In the genomic region with DNA sequence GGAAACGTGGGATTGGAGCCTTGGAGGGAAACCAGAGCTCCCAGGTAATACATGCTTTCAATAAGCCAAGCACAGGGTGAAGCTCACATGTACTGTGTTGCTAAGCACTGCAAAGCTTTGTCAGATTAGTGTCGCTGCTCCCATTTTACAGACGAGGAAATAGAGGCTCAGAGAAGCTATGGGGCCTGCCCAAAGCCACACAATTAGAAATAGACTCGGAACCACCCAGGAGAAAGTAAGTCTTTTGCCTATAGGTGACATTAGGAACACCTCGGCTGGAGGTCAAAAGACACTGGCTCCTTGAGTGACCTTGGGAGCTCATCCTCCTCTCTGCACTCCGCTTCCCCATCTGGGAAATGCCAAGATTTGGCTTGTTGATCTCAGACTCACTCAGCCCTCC, we compare ENCODE assay signal across 2 cellular contexts.
TF ChIP-seq lines count a peak whose summit lies in the region.

No MANE protein-coding gene starts in this region.

TF ChIP-seq in K562, 482 proteins besides CTCF, POLR2A, EP300 and RAD21:
- peak; percentile 67; the same call in 1 of the 2 replicates for TF ChIP-seq ESRRA (IDR thresholded peaks at IDR 0.05; ENCODE audit: borderline replicate concordance, low read depth)
- peak; percentile 56 for TF ChIP-seq RBM25 (IDR thresholded peaks at IDR 0.05; ENCODE audit: low read depth, low read length, severe bottlenecking)
- no peak for TF ChIP-seq NUFIP1 (IDR thresholded peaks at IDR 0.05; ENCODE audit: partially characterized antibody)
- TF ChIP-seq, protein P1, sequence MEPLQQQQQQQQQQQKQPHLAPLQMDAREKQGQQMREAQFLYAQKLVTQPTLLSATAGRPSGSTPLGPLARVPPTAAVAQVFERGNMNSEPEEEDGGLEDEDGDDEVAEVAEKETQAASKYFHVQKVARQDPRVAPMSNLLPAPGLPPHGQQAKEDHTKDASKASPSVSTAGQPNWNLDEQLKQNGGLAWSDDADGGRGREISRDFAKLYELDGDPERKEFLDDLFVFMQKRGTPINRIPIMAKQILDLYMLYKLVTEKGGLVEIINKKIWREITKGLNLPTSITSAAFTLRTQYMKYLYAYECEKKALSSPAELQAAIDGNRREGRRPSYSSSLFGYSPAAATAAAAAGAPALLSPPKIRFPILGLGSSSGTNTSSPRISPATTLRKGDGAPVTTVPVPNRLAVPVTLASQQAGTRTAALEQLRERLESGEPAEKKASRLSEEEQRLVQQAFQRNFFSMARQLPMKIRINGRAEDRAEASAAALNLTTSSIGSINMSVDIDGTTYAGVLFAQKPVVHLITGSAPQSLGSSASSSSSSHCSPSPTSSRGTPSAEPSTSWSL (CRISPR knock-in tag; IDR thresholded peaks at IDR 0.05; ENCODE audit: borderline replicate concordance): no peak
- no peak for TF ChIP-seq THAP12 (CRISPR knock-in tag; IDR thresholded peaks at IDR 0.05)
- no peak for TF ChIP-seq RBFOX2 (IDR thresholded peaks at IDR 0.05; ENCODE audit: low read depth, low read length)
TF ChIP-seq in K562: peak in this region for 2.

TF ChIP-seq in GM23338, 12 proteins besides CTCF, POLR2A, EP300 and RAD21 (continued from another document):
- TF ChIP-seq ZNF331 (CRISPR knock-in tag; IDR thresholded peaks at IDR 0.05; ENCODE audit: low read depth) (no peak), EZH2phosphoT487 (IDR thresholded peaks at IDR 0.05; ENCODE audit: unreplicated experiment) (no peak), REST (IDR thresholded peaks at IDR 0.05; ENCODE audit: unreplicated experiment) (no peak), JUNB (IDR thresholded peaks at IDR 0.05; ENCODE audit: unreplicated experiment) (no peak), ZNF114 (CRISPR knock-in tag; IDR thresholded peaks at IDR 0.05) (no peak), CREB1 (CRISPR knock-in tag; IDR thresholded peaks at IDR 0.05; ENCODE audit: low read depth) (no peak)
- TF ChIP-seq, protein P2, sequence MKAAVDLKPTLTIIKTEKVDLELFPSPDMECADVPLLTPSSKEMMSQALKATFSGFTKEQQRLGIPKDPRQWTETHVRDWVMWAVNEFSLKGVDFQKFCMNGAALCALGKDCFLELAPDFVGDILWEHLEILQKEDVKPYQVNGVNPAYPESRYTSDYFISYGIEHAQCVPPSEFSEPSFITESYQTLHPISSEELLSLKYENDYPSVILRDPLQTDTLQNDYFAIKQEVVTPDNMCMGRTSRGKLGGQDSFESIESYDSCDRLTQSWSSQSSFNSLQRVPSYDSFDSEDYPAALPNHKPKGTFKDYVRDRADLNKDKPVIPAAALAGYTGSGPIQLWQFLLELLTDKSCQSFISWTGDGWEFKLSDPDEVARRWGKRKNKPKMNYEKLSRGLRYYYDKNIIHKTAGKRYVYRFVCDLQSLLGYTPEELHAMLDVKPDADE (IDR thresholded peaks at IDR 0.05): no peak
- TF ChIP-seq, protein P3, sequence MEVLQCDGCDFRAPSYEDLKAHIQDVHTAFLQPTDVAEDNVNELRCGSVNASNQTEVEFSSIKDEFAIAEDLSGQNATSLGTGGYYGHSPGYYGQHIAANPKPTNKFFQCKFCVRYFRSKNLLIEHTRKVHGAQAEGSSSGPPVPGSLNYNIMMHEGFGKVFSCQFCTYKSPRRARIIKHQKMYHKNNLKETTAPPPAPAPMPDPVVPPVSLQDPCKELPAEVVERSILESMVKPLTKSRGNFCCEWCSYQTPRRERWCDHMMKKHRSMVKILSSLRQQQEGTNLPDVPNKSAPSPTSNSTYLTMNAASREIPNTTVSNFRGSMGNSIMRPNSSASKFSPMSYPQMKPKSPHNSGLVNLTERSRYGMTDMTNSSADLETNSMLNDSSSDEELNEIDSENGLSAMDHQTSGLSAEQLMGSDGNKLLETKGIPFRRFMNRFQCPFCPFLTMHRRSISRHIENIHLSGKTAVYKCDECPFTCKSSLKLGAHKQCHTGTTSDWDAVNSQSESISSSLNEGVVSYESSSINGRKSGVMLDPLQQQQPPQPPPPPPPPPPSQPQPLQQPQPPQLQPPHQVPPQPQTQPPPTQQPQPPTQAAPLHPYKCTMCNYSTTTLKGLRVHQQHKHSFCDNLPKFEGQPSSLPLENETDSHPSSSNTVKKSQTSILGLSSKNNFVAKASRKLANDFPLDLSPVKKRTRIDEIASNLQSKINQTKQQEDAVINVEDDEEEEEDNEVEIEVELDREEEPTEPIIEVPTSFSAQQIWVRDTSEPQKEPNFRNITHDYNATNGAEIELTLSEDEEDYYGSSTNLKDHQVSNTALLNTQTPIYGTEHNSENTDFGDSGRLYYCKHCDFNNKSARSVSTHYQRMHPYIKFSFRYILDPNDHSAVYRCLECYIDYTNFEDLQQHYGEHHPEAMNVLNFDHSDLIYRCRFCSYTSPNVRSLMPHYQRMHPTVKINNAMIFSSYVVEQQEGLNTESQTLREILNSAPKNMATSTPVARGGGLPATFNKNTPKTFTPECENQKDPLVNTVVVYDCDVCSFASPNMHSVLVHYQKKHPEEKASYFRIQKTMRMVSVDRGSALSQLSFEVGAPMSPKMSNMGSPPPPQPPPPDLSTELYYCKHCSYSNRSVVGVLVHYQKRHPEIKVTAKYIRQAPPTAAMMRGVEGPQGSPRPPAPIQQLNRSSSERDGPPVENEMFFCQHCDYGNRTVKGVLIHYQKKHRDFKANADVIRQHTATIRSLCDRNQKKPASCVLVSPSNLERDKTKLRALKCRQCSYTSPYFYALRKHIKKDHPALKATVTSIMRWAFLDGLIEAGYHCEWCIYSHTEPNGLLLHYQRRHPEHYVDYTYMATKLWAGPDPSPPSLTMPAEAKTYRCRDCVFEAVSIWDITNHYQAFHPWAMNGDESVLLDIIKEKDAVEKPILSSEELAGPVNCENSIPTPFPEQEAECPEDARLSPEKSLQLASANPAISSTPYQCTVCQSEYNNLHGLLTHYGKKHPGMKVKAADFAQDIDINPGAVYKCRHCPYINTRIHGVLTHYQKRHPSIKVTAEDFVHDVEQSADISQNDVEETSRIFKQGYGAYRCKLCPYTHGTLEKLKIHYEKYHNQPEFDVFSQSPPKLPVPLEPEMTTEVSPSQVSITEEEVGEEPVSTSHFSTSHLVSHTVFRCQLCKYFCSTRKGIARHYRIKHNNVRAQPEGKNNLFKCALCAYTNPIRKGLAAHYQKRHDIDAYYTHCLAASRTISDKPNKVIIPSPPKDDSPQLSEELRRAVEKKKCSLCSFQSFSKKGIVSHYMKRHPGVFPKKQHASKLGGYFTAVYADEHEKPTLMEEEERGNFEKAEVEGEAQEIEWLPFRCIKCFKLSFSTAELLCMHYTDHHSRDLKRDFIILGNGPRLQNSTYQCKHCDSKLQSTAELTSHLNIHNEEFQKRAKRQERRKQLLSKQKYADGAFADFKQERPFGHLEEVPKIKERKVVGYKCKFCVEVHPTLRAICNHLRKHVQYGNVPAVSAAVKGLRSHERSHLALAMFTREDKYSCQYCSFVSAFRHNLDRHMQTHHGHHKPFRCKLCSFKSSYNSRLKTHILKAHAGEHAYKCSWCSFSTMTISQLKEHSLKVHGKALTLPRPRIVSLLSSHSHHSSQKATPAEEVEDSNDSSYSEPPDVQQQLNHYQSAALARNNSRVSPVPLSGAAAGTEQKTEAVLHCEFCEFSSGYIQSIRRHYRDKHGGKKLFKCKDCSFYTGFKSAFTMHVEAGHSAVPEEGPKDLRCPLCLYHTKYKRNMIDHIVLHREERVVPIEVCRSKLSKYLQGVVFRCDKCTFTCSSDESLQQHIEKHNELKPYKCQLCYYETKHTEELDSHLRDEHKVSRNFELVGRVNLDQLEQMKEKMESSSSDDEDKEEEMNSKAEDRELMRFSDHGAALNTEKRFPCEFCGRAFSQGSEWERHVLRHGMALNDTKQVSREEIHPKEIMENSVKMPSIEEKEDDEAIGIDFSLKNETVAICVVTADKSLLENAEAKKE (CRISPR knock-in tag; IDR thresholded peaks at IDR 0.05): no peak
